ENCODE assay signal across 8 cellular contexts in genomic region chr4:8427761-8428287, GRCh38. TPM values are rescaled to one million over a fixed set of nuclear protein-coding genes. Genes with fewer than 3 reads are reported as not detected.
DNase-seq lines count a peak whose midpoint lies in the region; ATAC-seq, FAIRE-seq and TF ChIP-seq lines count a peak whose summit lies in the region.

No MANE protein-coding gene starts in this region.

- H3K27ac ChIP-seq in C4-2B (peak overlapping the region; percentile 67), dorsolateral prefrontal cortex (peak overlapping the region in 49 of 59 donors; percentile 19 to 89 (median 70)), upper lobe of right lung (peak overlapping the region; percentile 88)

- no peak for FAIRE-seq in urothelium cell line (lab: Jason Lieb, UNC)

- ATAC-seq in GM18873 (IDR thresholded peaks at IDR 0.05; ENCODE audit: low FRiP score, unreplicated experiment) (peak; percentile 48), HG03103 (IDR thresholded peaks at IDR 0.05; ENCODE audit: low read depth, unreplicated experiment) (peak; percentile 50), memory B cell (ENCODE audit: low read depth) (peak; percentile 69), upper lobe of right lung (peak; percentile 70)

- H3K27ac Mint-ChIP-seq in memory B cell: peak overlapping the region; percentile 97

- H3K36me3 Mint-ChIP-seq in memory B cell: no peaks in the 10 kb centered on the region

- H3K4me1 ChIP-seq in upper lobe of right lung: peaks cover 17% of the 10 kb centered on the region

- DNase-seq in RKO (ENCODE audit: low spot score): peak; percentile 47
- peak in 1 of 10 donors; percentile 42 for DNase-seq in dorsolateral prefrontal cortex
- no peak for DNase-seq in memory B cell (ENCODE audit: low spot score in 2 of 2)
- no peak for DNase-seq in upper lobe of right lung
- no peak for DNase-seq in urothelium cell line (ENCODE audit: low spot score)

- peak overlapping the region; percentile 99 for H3K4me3 Mint-ChIP-seq in memory B cell

- no peaks in the 10 kb centered on the region for H3K9me3 ChIP-seq in upper lobe of right lung

- intact Hi-C loops in dorsolateral prefrontal cortex (cut with DNase I): loop anchor here in 1 of 2 donors (1.0 kb wide), 1 partner anchor 12 kb away; the partner anchor contains the start of genes ACOX3 and TRMT44
- intact Hi-C loops in upper lobe of right lung (cut with DNase I): no loop called here

- TF ChIP-seq CTCF in C4-2B (conservative IDR thresholded peaks at IDR 0.05) (no peak), dorsolateral prefrontal cortex (IDR thresholded peaks at IDR 0.05 in 54 of 56, conservative IDR thresholded peaks at IDR 0.05 in 2 of 56; ENCODE audit: low read depth in 1 of 56, partially characterized antibody in 56 of 56) (no peak), upper lobe of right lung (IDR thresholded peaks at IDR 0.05) (no peak)

- H3K4me3 ChIP-seq in dorsolateral prefrontal cortex (peak overlapping the region; percentile 50 to 96 (median 88)), upper lobe of right lung (peak overlapping the region; percentile 72)

- H3K27me3 Mint-ChIP-seq in memory B cell: no peaks in the 10 kb centered on the region

- H3K36me3 ChIP-seq in upper lobe of right lung: no peaks in the 10 kb centered on the region

- H3K27me3 ChIP-seq in dorsolateral prefrontal cortex: no peaks in the 10 kb centered on the region
- H3K27me3 ChIP-seq in upper lobe of right lung: no peaks in the 10 kb centered on the region

- H3K4me1 Mint-ChIP-seq in memory B cell: peaks cover 21% of the 10 kb centered on the region

- no peaks in the 10 kb centered on the region for H3K9me3 Mint-ChIP-seq in memory B cell

RNA-seq across cellular contexts. Expression of gene ACOX3, which starts 12.7 kb away (rescaled TPM):
- total RNA-seq in dorsolateral prefrontal cortex: 10 to 100 TPM; 22.8 to 47.3 (median 34.4) TPM
- 21.6 TPM for total RNA-seq in upper lobe of right lung

RNA-seq across cellular contexts. Expression of gene TRMT44, which starts 12.8 kb away (rescaled TPM):
- total RNA-seq in dorsolateral prefrontal cortex (10 to 100 TPM; 24.4 to 65.0 (median 40.3) TPM), upper lobe of right lung (24.2 TPM)
